ENCODE assay signal across 1 cellular context in genomic region chr12:56104815-56105476, GRCh38.
TF ChIP-seq lines count a peak whose summit lies in the region.

No MANE protein-coding gene starts in this region.

TF ChIP-seq in GM12878, 131 proteins besides CTCF, POLR2A, EP300 and RAD21:
- TF ChIP-seq RUNX3 (IDR thresholded peaks at IDR 0.05; ENCODE audit: low read length) = 0 out of 2 replicates have a peak, but pooled peaks have one; percentile 0
- TF ChIP-seq MAX (IDR thresholded peaks at IDR 0.05; ENCODE audit: low read depth, low read length) = peak; percentile 78; the same call in 1 of the 2 replicates
- TF ChIP-seq USF1 (IDR thresholded peaks at IDR 0.05; ENCODE audit: borderline replicate concordance, extremely low read length, insufficient read depth, low read depth, low read length) = no peak
- TF ChIP-seq NKRF (conservative IDR thresholded peaks at IDR 0.05) = peak; percentile 41
- TF ChIP-seq DPF2 (IDR thresholded peaks at IDR 0.05) = 0 out of 2 replicates have a peak, but pooled peaks have one; percentile 51
- TF ChIP-seq ETV6 (conservative IDR thresholded peaks at IDR 0.05 in 1 of 2, IDR thresholded peaks at IDR 0.05 in 1 of 2; ENCODE audit: borderline replicate concordance in 1 of 2, low read depth in 1 of 2) = 0 out of 4 replicates have a peak, but pooled peaks of 1 of the 2 experiments have one; percentile 47
- TF ChIP-seq BHLHE40 (IDR thresholded peaks at IDR 0.05; ENCODE audit: borderline replicate concordance in 1 of 2, low read depth in 2 of 2, low read length in 1 of 2) = peak; percentile 59 to 82
- TF ChIP-seq MXI1 (IDR thresholded peaks at IDR 0.05; ENCODE audit: low read depth, low read length) = peak; percentile 77
- 0 out of 2 replicates have a peak, but pooled peaks have one; percentile 41 for TF ChIP-seq SIN3A (IDR thresholded peaks at IDR 0.05; ENCODE audit: low read depth, low read length)
- peak; percentile 69; the same call in 1 of the 2 replicates for TF ChIP-seq FOXK2 (IDR thresholded peaks at IDR 0.05)
- 0 out of 2 replicates have a peak, but pooled peaks have one; percentile 0 for TF ChIP-seq ASH2L (IDR thresholded peaks at IDR 0.05; ENCODE audit: borderline replicate concordance, low read depth)
- no peak for TF ChIP-seq CHD2 (IDR thresholded peaks at IDR 0.05; ENCODE audit: borderline replicate concordance, low read depth, low read length)
- peak; percentile 48; the same call in 1 of the 2 replicates for TF ChIP-seq PAX5 (IDR thresholded peaks at IDR 0.05; ENCODE audit: borderline replicate concordance, low read depth, low read length)
- no peak for TF ChIP-seq NR2C2 (IDR thresholded peaks at IDR 0.05; ENCODE audit: borderline replicate concordance, control insufficient read depth, insufficient read length, low read depth)
